In the genomic region with DNA sequence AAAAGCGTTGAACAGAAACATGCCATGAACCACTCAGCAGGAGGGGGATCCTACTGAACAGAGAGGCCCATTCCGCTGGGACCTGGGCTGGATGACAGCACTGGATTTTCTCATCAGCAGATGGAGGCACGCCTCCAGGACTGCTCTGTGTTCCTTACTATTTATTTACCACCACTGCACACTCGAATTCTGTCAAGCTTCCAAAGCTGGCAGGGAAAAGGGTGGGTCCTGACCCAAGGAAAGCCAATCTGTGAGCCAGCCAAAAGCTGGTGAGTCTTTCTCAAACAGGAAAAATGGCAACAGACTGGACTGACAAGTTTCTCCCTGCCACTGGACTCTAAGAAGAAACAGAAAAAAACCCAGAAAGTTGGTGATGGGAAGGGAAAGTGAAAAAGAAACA, we compare ENCODE assay signal across 14 cellular contexts. TPM values are rescaled to one million over a fixed set of nuclear protein-coding genes. Genes with fewer than 3 reads are reported as not detected.
DNase-seq lines count a peak whose midpoint lies in the region; ATAC-seq, FAIRE-seq and TF ChIP-seq lines count a peak whose summit lies in the region.
"Had no signal": no experiment of that assay in that cellular context is flagged by ENCODE, and none has a peak within 500 bp of the region (broad histone marks: within the 10 kb centered on the region; RNA-seq: fewer than 3 reads in every experiment).

No MANE protein-coding gene starts in this region.

- ATAC-seq in stimulated activated memory B cell treated with anti-CD40 and anti-IgM and Interleukin-4, amounts not matched to agents 10 μg/mL and 1 μg/mL and 100 μg/mL, for 72 hours: no peak
- ATAC-seq in GM18519 (IDR thresholded peaks at IDR 0.05; ENCODE audit: low FRiP score, unreplicated experiment): no peak

- H3K4me3 ChIP-seq in esophagus squamous epithelium (no peak overlapping the region), small intestine (ENCODE audit: low read depth in 1 of 2, low read length in 2 of 2) (no peak overlapping the region)
- H3K4me3 ChIP-seq: Peyer's patch had no signal

- intact Hi-C loops in activated naive CD4-positive, alpha-beta T cell treated with anti-CD3 and anti-CD28 coated beads for 36 hours (cut with micrococcal nuclease): no loop called here
- intact Hi-C loops in esophagus squamous epithelium (cut with DNase I): no loop called here

- no peak for TF ChIP-seq POLR2A in esophagus squamous epithelium (IDR thresholded peaks at IDR 0.05)

- H3K36me3 Mint-ChIP-seq in activated naive CD4-positive, alpha-beta T cell treated with anti-CD3 and anti-CD28 coated beads for 36 hours (ENCODE audit: low read depth): peaks cover 38% of the 10 kb centered on the region
- H3K36me3 Mint-ChIP-seq in stimulated activated memory B cell treated with anti-CD40 and anti-IgM and Interleukin-4, amounts not matched to agents 10 μg/mL and 1 μg/mL and 100 μg/mL, for 72 hours: peaks cover 55% of the 10 kb centered on the region

- 45 to 64% methylated on average over 4 of the region's 4 CpGs for WGBS in esophagus squamous epithelium, 2 donors
- WGBS in small intestine, 3 donors: 75 to 79% (median 75%) methylated on average over 4 of the region's 4 CpGs

- H3K36me3 ChIP-seq in esophagus squamous epithelium: peaks cover 0 to 65% (median 0%) of the 10 kb centered on the region in 3 donors
- H3K36me3 ChIP-seq in small intestine (ENCODE audit: control insufficient read depth in 2 of 2, insufficient read depth in 2 of 2, low read length in 2 of 2): peaks cover 7 to 11% of the 10 kb centered on the region in 2 donors

- CTCF ChIA-PET in activated naive CD4-positive, alpha-beta T cell treated with anti-CD3 and anti-CD28 coated beads for 36 hours (lab: Charles Lee): interaction anchor here (0.6 to 2.0 kb wide), 2 partner anchors 27 to 125 kb away, joined by 4 to 6 read pairs; no protein-coding TSS in a partner anchor

- H3K27me3 Mint-ChIP-seq in activated naive CD4-positive, alpha-beta T cell treated with anti-CD3 and anti-CD28 coated beads for 36 hours (ENCODE audit: low read depth): no peaks in the 10 kb centered on the region
- no peaks in the 10 kb centered on the region for H3K27me3 Mint-ChIP-seq in stimulated activated memory B cell treated with anti-CD40 and anti-IgM and Interleukin-4, amounts not matched to agents 10 μg/mL and 1 μg/mL and 100 μg/mL, for 72 hours

- no peak for FAIRE-seq in small intestine (lab: Jason Lieb, UNC)
- FAIRE-seq: endometrium had no signal

- H3K4me1 ChIP-seq in esophagus squamous epithelium (peaks cover 0 to 21% (median 12%) of the 10 kb centered on the region in 3 donors), small intestine (ENCODE audit: control insufficient read depth in 2 of 2, insufficient read depth in 1 of 2, low read depth in 1 of 2, low read length in 1 of 2) (no peaks in the 10 kb centered on the region)
- H3K4me1 ChIP-seq: Peyer's patch had no signal

- H3K4me1 Mint-ChIP-seq in activated naive CD4-positive, alpha-beta T cell treated with anti-CD3 and anti-CD28 coated beads for 36 hours (ENCODE audit: low read depth): peaks cover 47% of the 10 kb centered on the region
- H3K4me1 Mint-ChIP-seq in stimulated activated memory B cell treated with anti-CD40 and anti-IgM and Interleukin-4, amounts not matched to agents 10 μg/mL and 1 μg/mL and 100 μg/mL, for 72 hours: peaks cover 37% of the 10 kb centered on the region

- H3K9me3 ChIP-seq in esophagus squamous epithelium (no peaks in the 10 kb centered on the region), small intestine (ENCODE audit: control insufficient read depth, low read depth) (no peaks in the 10 kb centered on the region)
- H3K9me3 ChIP-seq: Peyer's patch had no signal

- no peak for DNase-seq in activated naive CD4-positive, alpha-beta T cell treated with anti-CD3 and anti-CD28 coated beads for 36 hours
- no peak for DNase-seq in activated naive CD4-positive, alpha-beta T cell treated with Interleukin-2 at 50 U/mL for 16 hours
- DNase-seq in NCI-H69 (lab: John Stamatoyannopoulos, UW) (peak; percentile 34), esophagus squamous epithelium (lab: John Stamatoyannopoulos, UW) (no peak), HK-2 (ENCODE audit: unreplicated experiment) (no peak), small intestine (no peak)
- DNase-seq: hippocampal formation, Karpas-422, mesenchymal stem cell, Peyer's patch, T-helper 9 cell had no signal

- no peak for TF ChIP-seq CTCF in esophagus squamous epithelium (IDR thresholded peaks at IDR 0.05)

- H3K27ac Mint-ChIP-seq in activated naive CD4-positive, alpha-beta T cell treated with anti-CD3 and anti-CD28 coated beads for 36 hours: peak overlapping the region; percentile 32
- H3K27ac Mint-ChIP-seq in stimulated activated memory B cell treated with anti-CD40 and anti-IgM and Interleukin-4, amounts not matched to agents 10 μg/mL and 1 μg/mL and 100 μg/mL, for 72 hours: peak overlapping the region; percentile 45

- H3K4me3 Mint-ChIP-seq in activated naive CD4-positive, alpha-beta T cell treated with anti-CD3 and anti-CD28 coated beads for 36 hours: no peak overlapping the region
- H3K4me3 Mint-ChIP-seq in stimulated activated memory B cell treated with anti-CD40 and anti-IgM and Interleukin-4, amounts not matched to agents 10 μg/mL and 1 μg/mL and 100 μg/mL, for 72 hours: no peak overlapping the region

- H3K27me3 ChIP-seq in esophagus squamous epithelium (no peaks in the 10 kb centered on the region), small intestine (ENCODE audit: control insufficient read depth in 2 of 2, insufficient read depth in 2 of 2, low read length in 2 of 2) (no peaks in the 10 kb centered on the region)
- H3K27me3 ChIP-seq: Peyer's patch had no signal

- H3K9me3 Mint-ChIP-seq in activated naive CD4-positive, alpha-beta T cell treated with anti-CD3 and anti-CD28 coated beads for 36 hours: no peaks in the 10 kb centered on the region
- no peaks in the 10 kb centered on the region for H3K9me3 Mint-ChIP-seq in stimulated activated memory B cell treated with anti-CD40 and anti-IgM and Interleukin-4, amounts not matched to agents 10 μg/mL and 1 μg/mL and 100 μg/mL, for 72 hours

- H3K27ac ChIP-seq in esophagus squamous epithelium (peak overlapping the region in 3 of 4 donors; percentile 2 to 59 (median 33)), small intestine (ENCODE audit: low read depth in 1 of 2, low read length in 1 of 2) (no peak overlapping the region)
- H3K27ac ChIP-seq: Peyer's patch had no signal

RNA-seq across cellular contexts. Expression of a gene that starts 37.8 kb away (rescaled TPM):
- 10 to 100 TPM; 60.2 to 63.7 TPM for total RNA-seq in activated naive CD4-positive, alpha-beta T cell treated with anti-CD3 and anti-CD28 coated beads for 36 hours
- total RNA-seq in esophagus squamous epithelium: 100 to 1,000 TPM in 2 of 4 donors, 10 to 100 TPM in 2; 79.0 to 177 (median 115) TPM
- 10 to 100 TPM; 18.9 to 67.2 (median 29.1) TPM for polyA plus RNA-seq in small intestine

Comparison
In these comparisons a context has a peak if more than half of its experiments do, and no peak if none do; other contexts are left out.
1. H3K27ac ChIP-seq: peak in esophagus squamous epithelium (3 of 4); none in small intestine (0 of 2).